15 cellular contexts compared by ENCODE assay signal in the genomic region with DNA sequence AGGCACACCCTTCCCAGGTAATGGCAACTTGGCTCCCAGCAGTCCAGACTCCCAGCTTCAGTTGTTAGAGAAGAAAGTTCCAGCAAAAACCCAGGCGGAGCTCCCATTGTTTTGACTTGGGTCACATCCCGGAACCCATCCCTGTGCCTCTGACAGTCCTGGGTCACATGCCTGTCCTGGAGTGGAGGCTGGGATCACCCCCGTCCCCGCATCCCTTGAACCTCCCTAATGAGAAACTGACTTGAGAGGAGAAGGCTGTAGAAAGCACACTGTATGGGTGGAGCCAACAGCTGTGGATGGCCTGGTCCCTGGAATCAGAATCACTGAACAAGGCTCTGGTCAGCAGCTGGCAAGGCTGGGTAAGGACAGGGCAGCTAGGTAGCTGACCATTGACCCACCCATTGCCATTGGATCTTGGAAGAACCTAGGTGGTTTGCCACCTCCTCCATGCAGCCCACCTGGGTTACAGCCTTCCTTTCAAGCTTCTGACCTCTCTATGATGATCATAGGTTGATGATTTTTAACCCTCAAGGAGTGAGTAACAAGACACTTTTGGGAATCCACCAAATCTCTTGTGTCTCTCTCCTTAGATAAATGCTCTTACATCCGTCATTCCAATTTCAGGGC. TPM values are rescaled to one million over a fixed set of nuclear protein-coding genes. Genes with fewer than 3 reads are reported as not detected.
DNase-seq lines count a peak whose midpoint lies in the region; ATAC-seq and TF ChIP-seq lines count a peak whose summit lies in the region.
"Had no signal": no experiment of that assay in that cellular context is flagged by ENCODE, and none has a peak within 500 bp of the region (broad histone marks: within the 10 kb centered on the region; RNA-seq: fewer than 3 reads in every experiment).

No MANE protein-coding gene starts in this region.

- H3K27ac Mint-ChIP-seq in nephron (peak overlapping the region in 2 of 3 experiments; percentile 83 to 96), endodermal cell (no peak overlapping the region)
- H3K27ac Mint-ChIP-seq: CD4-positive, alpha-beta T cell had no signal

- H3K36me3 Mint-ChIP-seq in nephron (ENCODE audit: low read depth), result peaks cover 24% of the 10 kb centered on the region
- peaks cover 5% of the 10 kb centered on the region for H3K36me3 Mint-ChIP-seq in endodermal cell (ENCODE audit: low read depth)

- H3K4me1 ChIP-seq in ascending aorta (peaks cover 0 to 26% of the 10 kb centered on the region in 2 donors), tibial nerve (peaks cover 0 to 47% (median 4%) of the 10 kb centered on the region in 4 donors), endodermal cell (ENCODE audit: control insufficient read depth, insufficient read depth, low read length) (no peaks in the 10 kb centered on the region)
- H3K4me1 ChIP-seq: HAP-1 had no signal

- peaks cover 46% of the 10 kb centered on the region for H3K4me1 Mint-ChIP-seq in nephron
- H3K4me1 Mint-ChIP-seq in endodermal cell, result peaks cover 10% of the 10 kb centered on the region

- no peak for TF ChIP-seq EP300 in tibial nerve (IDR thresholded peaks at IDR 0.05)

- TF ChIP-seq CTCF in ascending aorta (IDR thresholded peaks at IDR 0.05), result no peak
- no peak for TF ChIP-seq CTCF in nephron (IDR thresholded peaks at IDR 0.05; ENCODE audit: unreplicated experiment in 3 of 3)
- TF ChIP-seq CTCF in tibial nerve (IDR thresholded peaks at IDR 0.05), result no peak
- no peak for TF ChIP-seq CTCF in endodermal cell (conservative IDR thresholded peaks at IDR 0.05)

- intact Hi-C loops in ascending aorta (cut with DNase I) (no loop called here), sciatic nerve (cut with DNase I) (no loop called here)

- H3K9me3 ChIP-seq in ascending aorta (no peaks in the 10 kb centered on the region), tibial nerve (peaks cover 0 to 2% (median 0%) of the 10 kb centered on the region in 4 donors), endodermal cell (ENCODE audit: control insufficient read depth, low read length) (no peaks in the 10 kb centered on the region)
- H3K9me3 ChIP-seq: HAP-1 had no signal

- H3K9me3 Mint-ChIP-seq in nephron, result no peaks in the 10 kb centered on the region
- H3K9me3 Mint-ChIP-seq in endodermal cell, result no peaks in the 10 kb centered on the region

- DNase-seq in ascending aorta (ENCODE audit: low spot score in 2 of 2) (no peak), sciatic nerve (ENCODE audit: low spot score) (no peak), tibial nerve (ENCODE audit: low spot score in 2 of 2) (no peak), endodermal cell (no peak), activated gamma-delta T cell treated with Interleukin-2 at 50 U/mL for 16 hours (no peak)
- DNase-seq in stimulated activated CD4-positive, alpha-beta T cell treated with anti-CD3 and anti-CD28 coated beads, Interleukin-1b, Interleukin-23, amount 100 ng/mL, for 48 hours, result no peak
- DNase-seq: AML-193; CD4-positive, alpha-beta T cell; DMS153; DMS79; GDM1; GM23248 had no signal

- peaks cover 9% of the 10 kb centered on the region for H3K27me3 Mint-ChIP-seq in nephron (ENCODE audit: low read depth)
- no peaks in the 10 kb centered on the region for H3K27me3 Mint-ChIP-seq in endodermal cell (ENCODE audit: insufficient read depth)
- H3K27me3 Mint-ChIP-seq: CD4-positive, alpha-beta T cell had no signal

- peak overlapping the region; percentile 23 to 72 for H3K27ac ChIP-seq in ascending aorta
- peak overlapping the region; percentile 17 to 86 (median 58) for H3K27ac ChIP-seq in tibial nerve
- H3K27ac ChIP-seq in endodermal cell (ENCODE audit: low read depth, low read length), result no peak overlapping the region
- H3K27ac ChIP-seq: C4-2B, GM23248 had no signal

- H3K36me3 ChIP-seq in ascending aorta (peaks cover 7 to 28% of the 10 kb centered on the region in 2 donors), tibial nerve (peaks cover 0 to 8% (median 0%) of the 10 kb centered on the region in 3 donors), endodermal cell (ENCODE audit: control insufficient read depth, insufficient read depth, low read length) (peaks cover 10% of the 10 kb centered on the region)
- H3K36me3 ChIP-seq: HAP-1 had no signal

- H3K27me3 ChIP-seq in ascending aorta, result no peaks in the 10 kb centered on the region
- no peaks in the 10 kb centered on the region for H3K27me3 ChIP-seq in tibial nerve
- no peaks in the 10 kb centered on the region for H3K27me3 ChIP-seq in endodermal cell (ENCODE audit: control insufficient read depth, insufficient read depth, low read length, poor library complexity, severe bottlenecking)

- WGBS in tibial nerve, 2 donors, result 92 to 99% methylated on average over 4 to 5 of the region's 5 CpGs
- WGBS in endodermal cell (ENCODE audit: insufficient coverage in 1 of 2, insufficient read length in 1 of 2), 2 experiments, result 70 to 96% methylated on average over 1 to 5 of the region's 5 CpGs

- H3K4me3 Mint-ChIP-seq in nephron (no peak overlapping the region), endodermal cell (no peak overlapping the region)
- H3K4me3 Mint-ChIP-seq: CD4-positive, alpha-beta T cell had no signal

- peak; percentile 7 for ATAC-seq in sciatic nerve

- no peak for TF ChIP-seq POLR2A in tibial nerve (IDR thresholded peaks at IDR 0.05)

- H3K4me3 ChIP-seq in ascending aorta (no peak overlapping the region), tibial nerve (no peak overlapping the region), endodermal cell (ENCODE audit: low read length) (no peak overlapping the region)
- H3K4me3 ChIP-seq: GM23248, HAP-1 had no signal

- H3K9ac ChIP-seq in endodermal cell (ENCODE audit: extremely low read depth, low read length, poor library complexity, severe bottlenecking), result no peak overlapping the region
- H3K9ac ChIP-seq: GM23248 had no signal

RNA-seq across cellular contexts. Expression of gene NKD1, which starts 18.3 kb away (rescaled TPM):
- total RNA-seq in ascending aorta, result 33.2 TPM
- 37.0 TPM for total RNA-seq in sciatic nerve
- 10 to 100 TPM; 20.1 to 92.4 (median 43.1) TPM for total RNA-seq in tibial nerve
- total RNA-seq in endodermal cell, result 1 to 10 TPM; 7.0 to 9.5 TPM
- polyA plus RNA-seq in endodermal cell (2013, experiment 1 of 2), result 32.4 TPM
- 20.2 TPM for polyA plus RNA-seq in endodermal cell (2013, experiment 2 of 2)
- total RNA-seq: GM23248 had no signal
- polyA plus RNA-seq: GM23248 had no signal
